Comparison of ENCODE assay signal across 9 cellular contexts in genomic region chr6:139490482-139490881, GRCh38.
DNase-seq lines count a peak whose midpoint lies in the region; ATAC-seq and TF ChIP-seq lines count a peak whose summit lies in the region.
"Had no signal": no experiment of that assay in that cellular context is flagged by ENCODE, and none has a peak within 500 bp of the region (broad histone marks: within the 10 kb centered on the region; RNA-seq: fewer than 3 reads in every experiment).

No MANE protein-coding gene starts in this region.

- no peak overlapping the region for H3K27ac ChIP-seq in CD8-positive, alpha-beta memory T cell (ENCODE audit: low read depth, low read length)
- H3K27ac ChIP-seq in tibial nerve, result no peak overlapping the region

- peak overlapping the region in 6 of 8 donors; percentile 0 to 76 (median 40) for H3K27ac Mint-ChIP-seq in CD8-positive, alpha-beta memory T cell

- no peak for TF ChIP-seq CTCF in fibroblast of the aortic adventitia (IDR thresholded peaks at IDR 0.05; ENCODE audit: insufficient read depth, low read length)
- TF ChIP-seq CTCF in tibial nerve (IDR thresholded peaks at IDR 0.05), result no peak

- H3K4me3 ChIP-seq in CD8-positive, alpha-beta memory T cell (ENCODE audit: low read length), result no peak overlapping the region
- H3K4me3 ChIP-seq in fibroblast of the aortic adventitia (ENCODE audit: low read depth, low read length), result no peak overlapping the region
- H3K4me3 ChIP-seq in tibial nerve, result no peak overlapping the region
- H3K4me3 ChIP-seq: MG63 had no signal

- WGBS in tibial nerve, 2 donors, result 65 to 74% methylated on average over 4 of the region's 4 CpGs

- peak; percentile 4 to 49 (median 38) for DNase-seq in CD8-positive, alpha-beta memory T cell
- DNase-seq in MV-4-11 (lab: John Stamatoyannopoulos, UW), result peak; percentile 96
- peak; percentile 22 for DNase-seq in fibroblast of the aortic adventitia (ENCODE audit: low read depth)
- no peak for DNase-seq in stimulated activated CD4-positive, alpha-beta T cell treated with anti-CD3 and anti-CD28 coated beads, Interleukin-4, amount 100 ng/mL, for 24 hours
- DNase-seq in NCI-H128 (lab: John Stamatoyannopoulos, UW; ENCODE audit: unreplicated experiment), result no peak
- DNase-seq in tibial nerve (ENCODE audit: low spot score in 2 of 2), result no peak
- DNase-seq in SHP77 treated with DMSO at 0.1 percent for 48 hours (lab: John Stamatoyannopoulos, UW), result no peak
- DNase-seq: MG63 had no signal

- CTCF ChIA-PET in CD8-positive, alpha-beta memory T cell (lab: Charles Lee), result interaction anchor here (1.0 kb wide), 2 partner anchors 23 to 121 kb away, joined by 3 read pairs; no protein-coding TSS in a partner anchor

- peak overlapping the region in 4 of 7 donors; percentile 0 to 17 (median 8) for H3K4me3 Mint-ChIP-seq in CD8-positive, alpha-beta memory T cell

- ATAC-seq in GM21390 (IDR thresholded peaks at IDR 0.05; ENCODE audit: unreplicated experiment), result peak; percentile 62

- no peak for TF ChIP-seq EP300 in tibial nerve (IDR thresholded peaks at IDR 0.05)

- TF ChIP-seq POLR2A in tibial nerve (IDR thresholded peaks at IDR 0.05), result no peak

- peaks cover 10 to 16% (median 15%) of the 10 kb centered on the region in 3 donors for H3K4me1 Mint-ChIP-seq in CD8-positive, alpha-beta memory T cell

- H3K9me3 Mint-ChIP-seq in CD8-positive, alpha-beta memory T cell, result peaks cover 0 to 2% (median 0%) of the 10 kb centered on the region in 5 donors

- POLR2A ChIA-PET in CD8-positive, alpha-beta memory T cell (lab: Charles Lee), result no interaction called here

- H3K9me3 ChIP-seq in CD8-positive, alpha-beta memory T cell (ENCODE audit: low read length), result no peaks in the 10 kb centered on the region
- no peaks in the 10 kb centered on the region for H3K9me3 ChIP-seq in tibial nerve
- H3K9me3 ChIP-seq: MG63 had no signal

- no peaks in the 10 kb centered on the region for H3K27me3 ChIP-seq in CD8-positive, alpha-beta memory T cell (ENCODE audit: insufficient read depth, low read length, poor library complexity, severe bottlenecking)
- H3K27me3 ChIP-seq in tibial nerve, result no peaks in the 10 kb centered on the region
- H3K27me3 ChIP-seq: MG63 had no signal

- peaks cover 0 to 3% of the 10 kb centered on the region in 2 donors for H3K27me3 Mint-ChIP-seq in CD8-positive, alpha-beta memory T cell

- H3K36me3 Mint-ChIP-seq in CD8-positive, alpha-beta memory T cell, result no peaks in the 10 kb centered on the region

- H3K36me3 ChIP-seq in CD8-positive, alpha-beta memory T cell (ENCODE audit: insufficient read depth, low read length), result no peaks in the 10 kb centered on the region
- H3K36me3 ChIP-seq in tibial nerve, result no peaks in the 10 kb centered on the region
- H3K36me3 ChIP-seq: MG63 had no signal

- H3K4me1 ChIP-seq in CD8-positive, alpha-beta memory T cell (ENCODE audit: insufficient read depth, low read length), result peaks cover 7% of the 10 kb centered on the region
- no peaks in the 10 kb centered on the region for H3K4me1 ChIP-seq in tibial nerve

Comparison
In these comparisons a context has a peak if more than half of its experiments do, and no peak if none do; other contexts are left out.
1. DNase-seq: peak in CD8-positive, alpha-beta memory T cell (5 of 5), MV-4-11 (single experiment) and fibroblast of the aortic adventitia (single experiment); none in stimulated activated CD4-positive, alpha-beta T cell treated with anti-CD3 and anti-CD28 coated beads, Interleukin-4, amount 100 ng/mL, for 24 hours (single experiment), NCI-H128 (single experiment), tibial nerve (0 of 2) and SHP77 treated with DMSO at 0.1 percent for 48 hours (single experiment).